Comparison of ENCODE assay signal across 8 cellular contexts in genomic region chr9:17135578-17135904, GRCh38. TPM values are rescaled to one million over a fixed set of nuclear protein-coding genes. Genes with fewer than 3 reads are reported as not detected.
A peak's percentile ranks its signal among the peaks of the same experiment; 100 is the strongest.
DNase-seq lines count a peak whose midpoint lies in the region; ATAC-seq and TF ChIP-seq lines count a peak whose summit lies in the region.

No MANE protein-coding gene starts in this region.

- H3K27ac ChIP-seq in heart left ventricle (peak overlapping the region in 11 of 12 donors; percentile 77 to 94 (median 84)), muscle layer of duodenum (ENCODE audit: low read length) (peak overlapping the region; percentile 60)

- no peaks in the 10 kb centered on the region for H3K36me3 ChIP-seq in heart left ventricle
- no peaks in the 10 kb centered on the region; the same call in 1 of the 2 replicates for H3K36me3 ChIP-seq in MG63
- no peaks in the 10 kb centered on the region for H3K36me3 ChIP-seq in muscle layer of duodenum (ENCODE audit: control insufficient read depth in 1 of 2, insufficient read depth in 2 of 2, low read length in 2 of 2)

- TF ChIP-seq CTCF in heart left ventricle (IDR thresholded peaks at IDR 0.05), result no peak

- peak in 1 of 5 donors; percentile 44 for DNase-seq in heart left ventricle
- DNase-seq in Right ventricle myocardium superior, result no peak
- DNase-seq in MG63, result no peak
- DNase-seq in dermis blood vessel endothelial cell, result peak; percentile 37
- no peak for DNase-seq in HCEC 1CT
- no peak for DNase-seq in NK-92 (lab: John Stamatoyannopoulos, UW; ENCODE audit: unreplicated experiment)
- DNase-seq in NK-92 treated with Interleukin-12 subunit alpha and Interleukin-12 subunit beta, amount 100 ng/mL, for 24 hours (lab: John Stamatoyannopoulos, UW), result no peak

- no peak for TF ChIP-seq POLR2A in heart left ventricle (IDR thresholded peaks at IDR 0.05)

- no peaks in the 10 kb centered on the region for H3K27me3 ChIP-seq in heart left ventricle
- H3K27me3 ChIP-seq in MG63, result no peaks in the 10 kb centered on the region
- H3K27me3 ChIP-seq in muscle layer of duodenum (ENCODE audit: low read depth, low read length), result no peaks in the 10 kb centered on the region

- H3K4me3 ChIP-seq in heart left ventricle, result peak overlapping the region; percentile 65 to 97 (median 88)
- peak overlapping the region; percentile 78 for H3K4me3 ChIP-seq in MG63
- peak overlapping the region; percentile 87 to 91 for H3K4me3 ChIP-seq in muscle layer of duodenum (ENCODE audit: low read depth in 1 of 2, low read length in 2 of 2)

- intact Hi-C loops in heart left ventricle (cut with DNase I), result no loop called here
- intact Hi-C loops in Right ventricle myocardium superior (cut with DNase I), result no loop called here

- no peaks in the 10 kb centered on the region for H3K9me3 ChIP-seq in heart left ventricle
- H3K9me3 ChIP-seq in MG63, result no peaks in the 10 kb centered on the region
- H3K9me3 ChIP-seq in muscle layer of duodenum (ENCODE audit: control insufficient read depth in 1 of 2, low read length in 2 of 2), result no peaks in the 10 kb centered on the region

- 0 to 4% (median 1%) methylated on average over 11 to 18 of the region's 18 CpGs for WGBS in heart left ventricle, 4 donors

- ATAC-seq in heart left ventricle (no peak), Right ventricle myocardium superior (ENCODE audit: poor library complexity) (no peak)

- H3K4me1 ChIP-seq in heart left ventricle (peaks cover 0 to 21% (median 3%) of the 10 kb centered on the region in 12 donors), muscle layer of duodenum (ENCODE audit: control insufficient read depth in 1 of 2, insufficient read depth in 2 of 2, low read length in 2 of 2) (peaks cover 3 to 5% of the 10 kb centered on the region in 2 donors)

RNA-seq across cellular contexts. Expression of gene CNTLN, which starts 0.7 kb away (rescaled TPM):
- 1 to 10 TPM; 1.9 to 6.1 (median 2.7) TPM for total RNA-seq in heart left ventricle
- 1 to 10 TPM; 1.3 to 2.7 TPM for polyA plus RNA-seq in heart left ventricle
- total RNA-seq in Right ventricle myocardium superior, result 3.1 TPM
- total RNA-seq in MG63 (2014; rRNA removed; shearing (Covaris generic); ENCODE audit: low replicate concordance), result 4.2 and 7.2 TPM in 2 replicates
- total RNA-seq in dermis blood vessel endothelial cell, result 11.3 and 12.6 TPM in 2 replicates
